ENCODE assay signal across 34 cellular contexts in genomic region chr4:20158195-20158594, GRCh38.
"Had no signal": no experiment of that assay in that cellular context is flagged by ENCODE, and none has a peak within 500 bp of the region (broad histone marks: within the 10 kb centered on the region; RNA-seq: fewer than 3 reads in every experiment).

No MANE protein-coding gene starts in this region.

- DNase-seq: activated effector memory CD4-positive, alpha-beta T cell treated with anti-CD3 and anti-CD28 coated beads, Interleukin-2, amount 50 U/mL, for 16 hours; activated effector memory CD4-positive, alpha-beta T cell treated with Interleukin-2 at 50 U/mL for 16 hours; activated gamma-delta T cell; activated gamma-delta T cell treated with Interleukin-2 at 50 U/mL for 16 hours; activated naive CD4-positive, alpha-beta T cell; activated naive CD4-positive, alpha-beta T cell treated with anti-CD3 and anti-CD28 coated beads for 36 hours; activated naive CD4-positive, alpha-beta T cell treated with anti-CD3 and anti-CD28 coated beads, Interleukin-2, amount 10 ng/mL, durations not matched to agents 7 days and 5 days; activated naive CD4-positive, alpha-beta T cell treated with anti-CD3 and anti-CD28 coated beads, Interleukin-2, amount 50 U/mL, for 16 hours; activated naive CD4-positive, alpha-beta T cell treated with Interleukin-2 at 50 U/mL for 16 hours; activated naive CD8-positive, alpha-beta T cell treated with anti-CD3 and anti-CD28 coated beads for 36 hours; activated naive CD8-positive, alpha-beta T cell treated with anti-CD3 and anti-CD28 coated beads, Interleukin-2, amount 10 ng/mL, durations not matched to agents 7 days and 5 days; activated naive CD8-positive, alpha-beta T cell treated with anti-CD3 and anti-CD28 coated beads, Interleukin-2, amount 50 U/mL, for 24 hours; activated T-cell treated with anti-CD3 and anti-CD28 coated beads for 4 hours; activated T-cell treated with anti-CD3 and anti-CD28 coated beads, Interleukin-2, amount 50 U/mL, for 1 hour; activated T-cell treated with anti-CD3 and anti-CD28 coated beads, Interleukin-2, amount 50 U/mL, for 24 hours; activated T-cell treated with anti-CD3 and anti-CD28 coated beads, Interleukin-2, amount 50 U/mL, for 4 hours; activated T-cell treated with anti-CD3 and anti-CD28 coated beads, Interleukin-2, amount 50 U/mL, for 48 hours; activated T-cell treated with anti-CD3 and anti-CD28 coated beads, Interleukin-2, amount 50 U/mL, for 72 hours; adrenal gland; amniotic stem cell; amygdala; anterior cingulate cortex; aorta; body of pancreas; brain microvascular endothelial cell; caudate nucleus; central memory CD4-positive, alpha-beta T cell had no signal

- H3K4me1 ChIP-seq: adrenal gland, ascending aorta, body of pancreas, breast epithelium had no signal

- H3K27me3 ChIP-seq: adrenal gland, ascending aorta, body of pancreas, brain microvascular endothelial cell, breast epithelium, cardiac muscle cell had no signal

- ATAC-seq: activated naive CD4-positive, alpha-beta T cell treated with anti-CD3 and anti-CD28 coated beads, Interleukin-2, amount 50 U/mL, for 72 hours; activated naive CD8-positive, alpha-beta T cell treated with anti-CD3 and anti-CD28 coated beads, Interleukin-2, amount 50 U/mL, for 24 hours; activated T-cell treated with anti-CD3 and anti-CD28 coated beads, Interleukin-2, amount 50 U/mL, for 4 hours; activated T-cell treated with anti-CD3 and anti-CD28 coated beads, Interleukin-2, amount 50 U/mL, for 72 hours; activated T-helper 17 cell treated with anti-CD3 and anti-CD28 coated beads, Interleukin-2, amount 50 U/mL, for 72 hours; body of pancreas had no signal

- H3K36me3 ChIP-seq: adrenal gland, ascending aorta, brain microvascular endothelial cell, breast epithelium, cardiac muscle cell had no signal

- H3K27ac ChIP-seq: adrenal gland, ascending aorta, body of pancreas, brain microvascular endothelial cell, breast epithelium, cardiac muscle cell had no signal

- H3K9me3 ChIP-seq: adrenal gland, ascending aorta, body of pancreas, breast epithelium had no signal

- FAIRE-seq: astrocyte, bronchial epithelial cell had no signal

- H3K4me3 ChIP-seq: adrenal gland, ascending aorta, body of pancreas, breast epithelium, cardiac muscle cell had no signal
